ENCODE assay signal across 1 cellular context in the genomic region with DNA sequence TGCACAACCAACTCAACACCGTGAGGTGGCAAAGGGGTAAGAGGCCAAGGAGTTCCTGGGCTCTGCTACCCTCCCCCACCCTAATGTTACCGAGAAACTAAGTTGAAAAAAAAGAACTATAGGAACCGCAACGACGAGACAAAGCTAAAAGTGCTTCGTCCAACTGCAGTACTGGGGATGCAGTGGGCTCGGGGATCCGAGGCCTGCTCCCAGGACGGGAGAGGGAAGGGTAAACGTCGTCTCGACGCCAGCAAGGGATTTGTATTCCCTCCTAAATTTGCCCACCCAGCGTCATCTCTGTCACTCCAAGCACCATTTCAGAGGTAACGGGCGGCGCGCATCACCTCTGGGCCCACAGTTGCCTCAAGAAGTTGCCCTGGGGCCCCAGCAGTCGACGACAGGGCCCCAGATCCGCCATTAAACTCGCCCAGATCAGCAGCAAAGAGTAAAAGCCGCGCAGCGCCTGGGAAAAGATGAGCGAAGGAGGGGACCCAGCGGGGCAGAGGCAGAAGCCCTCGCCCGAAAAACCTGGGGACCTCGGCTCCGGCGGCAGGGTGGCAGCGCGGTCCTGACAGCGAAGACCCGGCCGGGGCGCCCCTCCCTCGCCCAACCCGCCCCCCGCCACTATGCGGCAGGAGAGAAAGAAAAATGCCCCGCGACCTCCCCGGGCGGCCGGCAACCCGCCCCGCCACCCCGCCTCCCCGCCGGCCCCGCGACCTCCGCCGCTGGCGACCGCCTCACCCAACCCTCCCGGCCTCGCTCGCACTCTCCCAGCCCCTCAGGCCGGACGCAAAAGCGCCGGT.
TF ChIP-seq lines count a peak whose summit lies in the region.

No MANE protein-coding gene starts in this region.

TF ChIP-seq in neural cell, 6 proteins besides CTCF, POLR2A, EP300 and RAD21 (continued from another document):
- TF ChIP-seq, protein P1, sequence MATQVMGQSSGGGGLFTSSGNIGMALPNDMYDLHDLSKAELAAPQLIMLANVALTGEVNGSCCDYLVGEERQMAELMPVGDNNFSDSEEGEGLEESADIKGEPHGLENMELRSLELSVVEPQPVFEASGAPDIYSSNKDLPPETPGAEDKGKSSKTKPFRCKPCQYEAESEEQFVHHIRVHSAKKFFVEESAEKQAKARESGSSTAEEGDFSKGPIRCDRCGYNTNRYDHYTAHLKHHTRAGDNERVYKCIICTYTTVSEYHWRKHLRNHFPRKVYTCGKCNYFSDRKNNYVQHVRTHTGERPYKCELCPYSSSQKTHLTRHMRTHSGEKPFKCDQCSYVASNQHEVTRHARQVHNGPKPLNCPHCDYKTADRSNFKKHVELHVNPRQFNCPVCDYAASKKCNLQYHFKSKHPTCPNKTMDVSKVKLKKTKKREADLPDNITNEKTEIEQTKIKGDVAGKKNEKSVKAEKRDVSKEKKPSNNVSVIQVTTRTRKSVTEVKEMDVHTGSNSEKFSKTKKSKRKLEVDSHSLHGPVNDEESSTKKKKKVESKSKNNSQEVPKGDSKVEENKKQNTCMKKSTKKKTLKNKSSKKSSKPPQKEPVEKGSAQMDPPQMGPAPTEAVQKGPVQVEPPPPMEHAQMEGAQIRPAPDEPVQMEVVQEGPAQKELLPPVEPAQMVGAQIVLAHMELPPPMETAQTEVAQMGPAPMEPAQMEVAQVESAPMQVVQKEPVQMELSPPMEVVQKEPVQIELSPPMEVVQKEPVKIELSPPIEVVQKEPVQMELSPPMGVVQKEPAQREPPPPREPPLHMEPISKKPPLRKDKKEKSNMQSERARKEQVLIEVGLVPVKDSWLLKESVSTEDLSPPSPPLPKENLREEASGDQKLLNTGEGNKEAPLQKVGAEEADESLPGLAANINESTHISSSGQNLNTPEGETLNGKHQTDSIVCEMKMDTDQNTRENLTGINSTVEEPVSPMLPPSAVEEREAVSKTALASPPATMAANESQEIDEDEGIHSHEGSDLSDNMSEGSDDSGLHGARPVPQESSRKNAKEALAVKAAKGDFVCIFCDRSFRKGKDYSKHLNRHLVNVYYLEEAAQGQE (IDR thresholded peaks at IDR 0.05; ENCODE audit: borderline replicate concordance): no peak
- TF ChIP-seq MXI1 (conservative IDR thresholded peaks at IDR 0.05; ENCODE audit: poor library complexity, severe bottlenecking) (no peak), POLR2AphosphoS5 (IDR thresholded peaks at IDR 0.05) (no peak)
